In the genomic region with DNA sequence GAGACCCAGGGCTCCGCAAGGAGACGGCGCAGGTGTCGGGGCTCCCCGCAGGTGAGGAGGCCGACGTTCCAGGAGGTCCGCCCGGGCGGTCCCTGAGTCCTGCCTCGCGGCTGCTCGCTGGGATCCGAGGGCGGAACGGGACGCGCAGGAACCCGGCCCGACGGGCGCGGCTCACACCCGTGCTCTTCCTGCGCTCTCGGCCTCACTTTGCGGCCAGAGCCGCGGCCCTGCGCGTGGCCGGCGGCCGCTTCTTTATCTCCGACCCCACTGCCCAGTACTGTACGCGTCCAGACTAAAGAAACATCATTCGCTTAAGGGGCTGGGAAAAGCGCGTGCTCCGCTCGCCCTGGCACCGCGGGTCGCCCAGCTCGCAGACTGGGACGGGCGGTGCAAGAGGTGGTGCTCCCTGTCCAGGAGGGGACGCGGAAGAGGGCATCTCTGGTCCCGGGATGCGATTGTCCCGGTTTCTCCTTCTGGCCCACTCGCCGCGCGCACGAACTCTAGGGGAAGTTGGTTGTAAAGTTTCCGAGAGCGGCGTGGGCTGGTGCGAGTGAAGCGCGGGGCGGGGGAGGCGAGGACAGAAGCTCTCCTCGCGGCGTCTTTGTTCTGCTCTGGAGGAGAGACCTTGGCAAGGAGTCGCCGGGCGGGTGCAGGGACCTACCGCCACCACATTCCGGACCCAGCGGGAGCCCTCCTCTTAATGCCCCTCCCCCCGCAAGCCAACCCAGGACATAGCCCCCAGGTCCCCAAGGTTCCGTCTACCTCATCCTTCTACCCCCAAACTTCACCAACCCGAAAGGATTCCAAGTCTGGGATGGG, we compare ENCODE assay signal across 8 cellular contexts.
DNase-seq lines count a peak whose midpoint lies in the region; ATAC-seq and TF ChIP-seq lines count a peak whose summit lies in the region.

No MANE protein-coding gene starts in this region.

- H3K36me3 ChIP-seq in CD8-positive, alpha-beta T cell (ENCODE audit: insufficient read depth, low read length): no peaks in the 10 kb centered on the region
- no peaks in the 10 kb centered on the region for H3K36me3 ChIP-seq in mucosa of stomach (ENCODE audit: control insufficient read depth, insufficient read depth, low read length)

- H3K27ac ChIP-seq in CD8-positive, alpha-beta T cell (ENCODE audit: low read depth, low read length): no peak overlapping the region

- no peak overlapping the region for H3K27ac Mint-ChIP-seq in CD8-positive, alpha-beta T cell

- peaks cover 24% of the 10 kb centered on the region for H3K4me1 ChIP-seq in CD8-positive, alpha-beta T cell (ENCODE audit: insufficient read depth, low read length)
- H3K4me1 ChIP-seq in mucosa of stomach (ENCODE audit: control insufficient read depth, insufficient read depth, low read length): no peaks in the 10 kb centered on the region

- H3K27me3 Mint-ChIP-seq in CD8-positive, alpha-beta T cell (ENCODE audit: low read depth): peaks cover 55% of the 10 kb centered on the region

- no peak for TF ChIP-seq CTCF in CD8-positive, alpha-beta T cell (IDR thresholded peaks at IDR 0.05)

- DNase-seq in CD8-positive, alpha-beta T cell: no peak
- DNase-seq in HuH-7.5 (ENCODE audit: low spot score) (peak; percentile 32), ecto neural progenitor cell (ENCODE audit: low spot score) (peak; percentile 70), HUDEP-2 (lab: John Stamatoyannopoulos, UW; ENCODE audit: unreplicated experiment in 76 of 76) (no peak)

- no peaks in the 10 kb centered on the region for H3K36me3 Mint-ChIP-seq in CD8-positive, alpha-beta T cell

- no peaks in the 10 kb centered on the region for H3K27me3 ChIP-seq in CD8-positive, alpha-beta T cell (ENCODE audit: insufficient read depth, low read length)
- H3K27me3 ChIP-seq in mucosa of stomach (ENCODE audit: control insufficient read depth, insufficient read depth, low read length): peaks cover 59% of the 10 kb centered on the region

- POLR2A ChIA-PET in CD8-positive, alpha-beta T cell (lab: Charles Lee): no interaction called here

- peak overlapping the region; percentile 61 for H3K4me3 Mint-ChIP-seq in CD8-positive, alpha-beta T cell

- no peak overlapping the region for H3K9ac ChIP-seq in mucosa of stomach (ENCODE audit: low read length)

- H3K4me3 ChIP-seq in CD8-positive, alpha-beta T cell (ENCODE audit: low read depth, low read length): no peak overlapping the region
- peak overlapping the region; percentile 4 for H3K4me3 ChIP-seq in mucosa of stomach (ENCODE audit: low read length)

- intact Hi-C loops in CD8-positive, alpha-beta T cell (cut with DNase I, micrococcal nuclease): no loop called here

- no peaks in the 10 kb centered on the region for H3K9me3 Mint-ChIP-seq in CD8-positive, alpha-beta T cell

- ATAC-seq in CD8-positive, alpha-beta T cell: no peak
- ATAC-seq in GM19452 (IDR thresholded peaks at IDR 0.05; ENCODE audit: unreplicated experiment): no peak
- ATAC-seq in HG02763 (IDR thresholded peaks at IDR 0.05; ENCODE audit: unreplicated experiment): no peak
- no peak for ATAC-seq in HG03095 (IDR thresholded peaks at IDR 0.05; ENCODE audit: unreplicated experiment)

- H3K9me3 ChIP-seq in CD8-positive, alpha-beta T cell (ENCODE audit: low read length): no peaks in the 10 kb centered on the region
- no peaks in the 10 kb centered on the region for H3K9me3 ChIP-seq in mucosa of stomach (ENCODE audit: control insufficient read depth, low read length)

- CTCF ChIA-PET in CD8-positive, alpha-beta T cell (lab: Charles Lee): no interaction called here

- peaks cover 27% of the 10 kb centered on the region for H3K4me1 Mint-ChIP-seq in CD8-positive, alpha-beta T cell (ENCODE audit: low read depth)

Comparison
In these comparisons a context has a peak if more than half of its experiments do, and no peak if none do; other contexts are left out.
1. DNase-seq: peak in HuH-7.5 (single experiment) and ecto neural progenitor cell (single experiment); none in CD8-positive, alpha-beta T cell (0 of 7) and HUDEP-2 (0 of 76).